ENCODE assay signal across 1 cellular context in genomic region chr5:106940301-106940846, GRCh38.
TF ChIP-seq lines count a peak whose summit lies in the region.

No MANE protein-coding gene starts in this region.

TF ChIP-seq in WTC11, 78 proteins besides CTCF, POLR2A, EP300 and RAD21 (continued from another document):
- TF ChIP-seq ESRRA (CRISPR knock-in tag; IDR thresholded peaks at IDR 0.05; ENCODE audit: borderline replicate concordance) (no peak), ZNF423 (CRISPR knock-in tag; IDR thresholded peaks at IDR 0.05) (no peak), OVOL2 (CRISPR knock-in tag; IDR thresholded peaks at IDR 0.05; ENCODE audit: borderline replicate concordance) (no peak), ZNF219 (CRISPR knock-in tag; IDR thresholded peaks at IDR 0.05; ENCODE audit: borderline replicate concordance) (no peak), ZMAT4 (CRISPR knock-in tag; IDR thresholded peaks at IDR 0.05) (no peak), CREM (CRISPR knock-in tag; IDR thresholded peaks at IDR 0.05) (no peak), NFE2L1 (CRISPR knock-in tag; IDR thresholded peaks at IDR 0.05) (no peak), TEAD4 (CRISPR knock-in tag; IDR thresholded peaks at IDR 0.05) (no peak), ETV6 (CRISPR knock-in tag; IDR thresholded peaks at IDR 0.05) (no peak)
- TF ChIP-seq, protein P1, sequence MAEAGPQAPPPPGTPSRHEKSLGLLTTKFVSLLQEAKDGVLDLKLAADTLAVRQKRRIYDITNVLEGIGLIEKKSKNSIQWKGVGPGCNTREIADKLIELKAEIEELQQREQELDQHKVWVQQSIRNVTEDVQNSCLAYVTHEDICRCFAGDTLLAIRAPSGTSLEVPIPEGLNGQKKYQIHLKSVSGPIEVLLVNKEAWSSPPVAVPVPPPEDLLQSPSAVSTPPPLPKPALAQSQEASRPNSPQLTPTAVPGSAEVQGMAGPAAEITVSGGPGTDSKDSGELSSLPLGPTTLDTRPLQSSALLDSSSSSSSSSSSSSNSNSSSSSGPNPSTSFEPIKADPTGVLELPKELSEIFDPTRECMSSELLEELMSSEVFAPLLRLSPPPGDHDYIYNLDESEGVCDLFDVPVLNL (CRISPR knock-in tag; IDR thresholded peaks at IDR 0.05; ENCODE audit: borderline replicate concordance, low read depth): no peak
- TF ChIP-seq, protein P2, sequence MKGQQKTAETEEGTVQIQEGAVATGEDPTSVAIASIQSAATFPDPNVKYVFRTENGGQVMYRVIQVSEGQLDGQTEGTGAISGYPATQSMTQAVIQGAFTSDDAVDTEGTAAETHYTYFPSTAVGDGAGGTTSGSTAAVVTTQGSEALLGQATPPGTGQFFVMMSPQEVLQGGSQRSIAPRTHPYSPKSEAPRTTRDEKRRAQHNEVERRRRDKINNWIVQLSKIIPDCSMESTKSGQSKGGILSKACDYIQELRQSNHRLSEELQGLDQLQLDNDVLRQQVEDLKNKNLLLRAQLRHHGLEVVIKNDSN (CRISPR knock-in tag; IDR thresholded peaks at IDR 0.05): no peak
